In genomic region chr16:74887084-74887483, GRCh38 we compare ENCODE assay signal across 3 cellular contexts.
A peak's percentile ranks its signal among the peaks of the same experiment; 100 is the strongest.
TF ChIP-seq lines count a peak whose summit lies in the region.

No MANE protein-coding gene starts in this region.

TF ChIP-seq in HepG2, 621 proteins besides CTCF, POLR2A, EP300 and RAD21:
- TF ChIP-seq MAFK (conservative IDR thresholded peaks at IDR 0.05 in 1 of 2, IDR thresholded peaks at IDR 0.05 in 1 of 2; ENCODE audit: low read length in 2 of 2): peak; percentile 85 to 89
- no peak for TF ChIP-seq NKX3-1 (CRISPR knock-in tag; IDR thresholded peaks at IDR 0.05)
- no peak for TF ChIP-seq TEF (CRISPR knock-in tag; IDR thresholded peaks at IDR 0.05)
- TF ChIP-seq ZFP37 (CRISPR knock-in tag; IDR thresholded peaks at IDR 0.05; ENCODE audit: borderline replicate concordance): no peak
- TF ChIP-seq MAFF (IDR thresholded peaks at IDR 0.05; ENCODE audit: low read depth, low read length): peak; percentile 82

TF ChIP-seq in IMR-90, 13 proteins besides CTCF, POLR2A, EP300 and RAD21:
- TF ChIP-seq RFX5 (IDR thresholded peaks at IDR 0.05; ENCODE audit: low read depth, low read length): no peak
- TF ChIP-seq MAFK (IDR thresholded peaks at IDR 0.05; ENCODE audit: low read depth, low read length): peak; percentile 65
TF ChIP-seq in IMR-90: peak in this region for 1.

TF ChIP-seq in K562, 482 proteins besides CTCF, POLR2A, EP300 and RAD21:
- peak; percentile 72; the same call in 1 of the 2 replicates for TF ChIP-seq ZNF316 (IDR thresholded peaks at IDR 0.05)
- 0 out of 2 replicates have a peak, but pooled peaks have one; percentile 22 for TF ChIP-seq MAFG (tag; conservative IDR thresholded peaks at IDR 0.05)
- no peak for TF ChIP-seq SP1 (CRISPR knock-in tag; IDR thresholded peaks at IDR 0.05)
- peak; percentile 43; the same call in 1 of the 2 replicates for TF ChIP-seq MAFK (IDR thresholded peaks at IDR 0.05; ENCODE audit: low read length)
- TF ChIP-seq THAP7 (CRISPR knock-in tag; IDR thresholded peaks at IDR 0.05): no peak
- TF ChIP-seq C11orf30 (IDR thresholded peaks at IDR 0.05; ENCODE audit: low read depth): peak; percentile 38; the same call in 1 of the 2 replicates
- TF ChIP-seq MAFF (IDR thresholded peaks at IDR 0.05; ENCODE audit: low read length): peak; percentile 27; the same call in 1 of the 2 replicates
- no peak for TF ChIP-seq ZNF830 (CRISPR knock-in tag; IDR thresholded peaks at IDR 0.05)
- no peak for TF ChIP-seq MBD1 (CRISPR knock-in tag; IDR thresholded peaks at IDR 0.05)
- no peak for TF ChIP-seq ZMIZ1 (IDR thresholded peaks at IDR 0.05; ENCODE audit: low read depth in 2 of 2, low read length in 2 of 2)
- TF ChIP-seq RFX7 (CRISPR knock-in tag; IDR thresholded peaks at IDR 0.05): no peak
- TF ChIP-seq EP400 (IDR thresholded peaks at IDR 0.05): no peak
